ENCODE assay signal across 11 cellular contexts in genomic region chr19:33292595-33293254, GRCh38. TPM values are rescaled to one million over a fixed set of nuclear protein-coding genes. Genes with fewer than 3 reads are reported as not detected.
A peak's percentile ranks its signal among the peaks of the same experiment; 100 is the strongest.
DNase-seq lines count a peak whose midpoint lies in the region; ATAC-seq and TF ChIP-seq lines count a peak whose summit lies in the region.
"Had no signal": no experiment of that assay in that cellular context is flagged by ENCODE, and none has a peak within 500 bp of the region (broad histone marks: within the 10 kb centered on the region; RNA-seq: fewer than 3 reads in every experiment).

No MANE protein-coding gene starts in this region.

- H3K9me3 Mint-ChIP-seq in HFFc6 (peaks cover 4% of the 10 kb centered on the region), brain (peaks cover 10 to 22% (median 20%) of the 10 kb centered on the region in 5 experiments)

- peaks cover 5% of the 10 kb centered on the region; the same call in 1 of the 2 replicates for H3K36me3 Mint-ChIP-seq in HFFc6 (ENCODE audit: low read depth)
- H3K36me3 Mint-ChIP-seq in brain: no peaks in the 10 kb centered on the region

- H3K4me3 ChIP-seq in ACC112 (ENCODE audit: low read depth, low read length) (no peak overlapping the region), mononuclear cell (ENCODE audit: low read length) (peak overlapping the region; percentile 14)

- H3K27ac Mint-ChIP-seq in HFFc6 (peak overlapping the region; percentile 90), brain (peak overlapping the region; percentile 62 to 83 (median 79))

- H3K27me3 ChIP-seq in ACC112 (ENCODE audit: insufficient read depth, low read length): peaks cover 4% of the 10 kb centered on the region; the same call in 1 of the 2 replicates
- no peaks in the 10 kb centered on the region for H3K27me3 ChIP-seq in mononuclear cell (ENCODE audit: insufficient read depth, low read length)

- no peaks in the 10 kb centered on the region for H3K79me2 ChIP-seq in ACC112 (ENCODE audit: control insufficient read depth, insufficient read depth, low read length, unreplicated experiment)

- H3K4me1 ChIP-seq in ACC112 (ENCODE audit: control insufficient read depth, insufficient read depth, low read length, unreplicated experiment): peaks cover 10% of the 10 kb centered on the region
- H3K4me1 ChIP-seq in mononuclear cell (ENCODE audit: insufficient read depth, low read length): peaks cover 74% of the 10 kb centered on the region

- peak overlapping the region; percentile 30; the same call in 1 of the 2 replicates for H3K27ac ChIP-seq in ACC112 (ENCODE audit: low read depth, low read length)
- H3K27ac ChIP-seq: thoracic aorta had no signal

- H2AFZ ChIP-seq in ACC112 (ENCODE audit: low read length, unreplicated experiment): no peak overlapping the region

- H3K36me3 ChIP-seq in ACC112 (ENCODE audit: insufficient read depth, low read length): no peaks in the 10 kb centered on the region
- H3K36me3 ChIP-seq: thoracic aorta had no signal

- DNase-seq in HFFc6 (peak; percentile 42), RKO (ENCODE audit: low spot score) (no peak)
- no peak for DNase-seq in activated CD4-positive, alpha-beta T cell treated with anti-CD3 and anti-CD28 coated beads for 4 hours
- DNase-seq in stimulated activated CD4-positive, alpha-beta T cell treated with anti-CD3 and anti-CD28 coated beads, Interleukin-2, amount 100 ng/mL, for 24 hours: no peak
- DNase-seq: NCI-H2171; stimulated activated CD4-positive, alpha-beta T cell treated with anti-CD3 and anti-CD28 coated beads, Interleukin-12 subunit alpha, Interleukin-12 subunit beta, amount 100 ng/mL, for 4 hours had no signal

- no peak for ATAC-seq in GM19452 (IDR thresholded peaks at IDR 0.05; ENCODE audit: unreplicated experiment)

- peaks cover 4% of the 10 kb centered on the region for H3K27me3 Mint-ChIP-seq in HFFc6 (ENCODE audit: insufficient read depth)
- peaks cover 12% of the 10 kb centered on the region for H3K27me3 Mint-ChIP-seq in brain

- TF ChIP-seq CTCF in HFFc6 (IDR thresholded peaks at IDR 0.05): no peak
- TF ChIP-seq CTCF in brain (conservative IDR thresholded peaks at IDR 0.05): no peak

- no peaks in the 10 kb centered on the region for H3K9me3 ChIP-seq in mononuclear cell (ENCODE audit: low read depth, low read length)

- H3K4me3 Mint-ChIP-seq in HFFc6 (peak overlapping the region; percentile 74), brain (peak overlapping the region; percentile 18 to 46 (median 43))

- H3K4me1 Mint-ChIP-seq in HFFc6 (ENCODE audit: low read depth) (peaks cover 51% of the 10 kb centered on the region), brain (peaks cover 15% of the 10 kb centered on the region)

RNA-seq across cellular contexts. Expression of gene CEBPA, which starts 9.6 kb away (rescaled TPM):
- total RNA-seq in HFFc6 (2021; fragmentation: NEBNext Ultra II Directional; extraction: Animal tissue kit (Norgen Biotek cat#: 25700)): under 1 TPM in 5 of 6 experiments, not detected in 1; 0.12 to 0.24 (median 0.14) TPM
- 5.0 TPM for polyA plus RNA-seq in brain (ENCODE audit: insufficient read depth, low read depth, low replicate concordance)
- total RNA-seq in mononuclear cell: 19.8 TPM

Comparison
In these comparisons a context has a peak if more than half of its experiments do, and no peak if none do; other contexts are left out.
1. RNA of gene CEBPA, which starts 9.6 kb away (total RNA-seq): 19.8 TPM in mononuclear cell (single experiment); 0.12 to 0.24 TPM in HFFc6; every median in the first group is over 10 times any median in the second.